20 cellular contexts compared by ENCODE assay signal in genomic region chr19:30116984-30117555, GRCh38.
DNase-seq lines count a peak whose midpoint lies in the region; ATAC-seq and TF ChIP-seq lines count a peak whose summit lies in the region.
"Had no signal": no experiment of that assay in that cellular context is flagged by ENCODE, and none has a peak within 500 bp of the region (broad histone marks: within the 10 kb centered on the region; RNA-seq: fewer than 3 reads in every experiment).

No MANE protein-coding gene starts in this region.

- H3K4me3 ChIP-seq in aorta (ENCODE audit: low read length in 2 of 2) (no peak overlapping the region), tibial nerve (no peak overlapping the region)
- H3K4me3 ChIP-seq: A549, Peyer's patch had no signal

- H3K36me3 ChIP-seq in aorta (ENCODE audit: control insufficient read depth in 1 of 2, insufficient read depth in 2 of 2, low read length in 1 of 2) (no peaks in the 10 kb centered on the region), tibial nerve (no peaks in the 10 kb centered on the region)
- H3K36me3 ChIP-seq: Peyer's patch had no signal

- no peak for TF ChIP-seq EP300 in tibial nerve (IDR thresholded peaks at IDR 0.05)

- no peak overlapping the region for H3K27ac ChIP-seq in aorta (ENCODE audit: low read depth in 1 of 2, low read length in 2 of 2)
- no peak overlapping the region for H3K27ac ChIP-seq in tibial nerve
- H3K27ac ChIP-seq: A549, Peyer's patch had no signal

- TF ChIP-seq CTCF in glutamatergic neuron (IDR thresholded peaks at IDR 0.05; ENCODE audit: partially characterized antibody, unreplicated experiment) (no peak), tibial nerve (IDR thresholded peaks at IDR 0.05) (no peak)

- H3K9me3 Mint-ChIP-seq in activated naive CD8-positive, alpha-beta T cell treated with anti-CD3 and anti-CD28 coated beads, Interleukin-2, amount 50 U/mL, for 24 hours, result no peaks in the 10 kb centered on the region
- H3K9me3 Mint-ChIP-seq in activated naive CD8-positive, alpha-beta T cell treated with anti-CD3 and anti-CD28 coated beads for 36 hours, result no peaks in the 10 kb centered on the region
- peaks cover 5% of the 10 kb centered on the region for H3K9me3 Mint-ChIP-seq in glutamatergic neuron (ENCODE audit: unreplicated experiment)

- intact Hi-C loops in posterior vena cava (cut with DNase I) (no loop called here), aorta (cut with DNase I) (no loop called here)

- no peak for TF ChIP-seq POLR2A in tibial nerve (IDR thresholded peaks at IDR 0.05)

- no peaks in the 10 kb centered on the region for H3K36me3 Mint-ChIP-seq in activated naive CD8-positive, alpha-beta T cell treated with anti-CD3 and anti-CD28 coated beads, Interleukin-2, amount 50 U/mL, for 24 hours (ENCODE audit: low read depth)
- no peaks in the 10 kb centered on the region for H3K36me3 Mint-ChIP-seq in activated naive CD8-positive, alpha-beta T cell treated with anti-CD3 and anti-CD28 coated beads for 36 hours
- H3K36me3 Mint-ChIP-seq in glutamatergic neuron (ENCODE audit: unreplicated experiment), result no peaks in the 10 kb centered on the region

- H3K27me3 Mint-ChIP-seq in activated naive CD8-positive, alpha-beta T cell treated with anti-CD3 and anti-CD28 coated beads, Interleukin-2, amount 50 U/mL, for 24 hours, result peaks cover 6% of the 10 kb centered on the region
- H3K27me3 Mint-ChIP-seq in activated naive CD8-positive, alpha-beta T cell treated with anti-CD3 and anti-CD28 coated beads for 36 hours, result no peaks in the 10 kb centered on the region
- H3K27me3 Mint-ChIP-seq in glutamatergic neuron (ENCODE audit: unreplicated experiment), result no peaks in the 10 kb centered on the region
- H3K27me3 Mint-ChIP-seq: B cell had no signal

- H3K27me3 ChIP-seq in aorta (ENCODE audit: control insufficient read depth in 1 of 2, insufficient read depth in 2 of 2, low read length in 1 of 2) (no peaks in the 10 kb centered on the region), tibial nerve (no peaks in the 10 kb centered on the region)
- H3K27me3 ChIP-seq: Peyer's patch had no signal

- no peak overlapping the region for H3K4me3 Mint-ChIP-seq in activated naive CD8-positive, alpha-beta T cell treated with anti-CD3 and anti-CD28 coated beads, Interleukin-2, amount 50 U/mL, for 24 hours
- no peak overlapping the region for H3K4me3 Mint-ChIP-seq in activated naive CD8-positive, alpha-beta T cell treated with anti-CD3 and anti-CD28 coated beads for 36 hours
- no peak overlapping the region for H3K4me3 Mint-ChIP-seq in glutamatergic neuron (ENCODE audit: unreplicated experiment)
- H3K4me3 Mint-ChIP-seq: B cell had no signal

- H3K4me1 Mint-ChIP-seq in activated naive CD8-positive, alpha-beta T cell treated with anti-CD3 and anti-CD28 coated beads, Interleukin-2, amount 50 U/mL, for 24 hours, result no peaks in the 10 kb centered on the region
- no peaks in the 10 kb centered on the region for H3K4me1 Mint-ChIP-seq in activated naive CD8-positive, alpha-beta T cell treated with anti-CD3 and anti-CD28 coated beads for 36 hours
- H3K4me1 Mint-ChIP-seq in glutamatergic neuron (ENCODE audit: low read depth, unreplicated experiment), result no peaks in the 10 kb centered on the region
- H3K4me1 Mint-ChIP-seq: B cell had no signal

- 68 to 70% methylated on average over 16 of the region's 16 CpGs for WGBS in aorta, 2 donors
- 70 to 75% methylated on average over 11 to 16 of the region's 16 CpGs for WGBS in tibial nerve, 2 donors

- no peak overlapping the region for H3K27ac Mint-ChIP-seq in activated naive CD8-positive, alpha-beta T cell treated with anti-CD3 and anti-CD28 coated beads, Interleukin-2, amount 50 U/mL, for 24 hours
- H3K27ac Mint-ChIP-seq in activated naive CD8-positive, alpha-beta T cell treated with anti-CD3 and anti-CD28 coated beads for 36 hours, result no peak overlapping the region
- H3K27ac Mint-ChIP-seq in glutamatergic neuron (ENCODE audit: unreplicated experiment), result no peak overlapping the region
- H3K27ac Mint-ChIP-seq: B cell had no signal

- H3K4me1 ChIP-seq in aorta (ENCODE audit: control insufficient read depth in 1 of 2, insufficient read depth in 2 of 2, low read length in 2 of 2) (no peaks in the 10 kb centered on the region), tibial nerve (no peaks in the 10 kb centered on the region)
- H3K4me1 ChIP-seq: A549, Peyer's patch had no signal

- DNase-seq in activated naive CD8-positive, alpha-beta T cell treated with anti-CD3 and anti-CD28 coated beads, Interleukin-2, amount 50 U/mL, for 24 hours, result no peak
- DNase-seq in activated naive CD8-positive, alpha-beta T cell treated with anti-CD3 and anti-CD28 coated beads for 36 hours, result no peak
- DNase-seq in glutamatergic neuron, result peak; percentile 36
- DNase-seq in posterior vena cava (ENCODE audit: low spot score), result peak; percentile 70
- peak in 1 of 2 donors; percentile 68 for DNase-seq in aorta
- no peak for DNase-seq in NCI-H774 (lab: John Stamatoyannopoulos, UW)
- DNase-seq in tibial nerve (ENCODE audit: low spot score in 2 of 2), result no peak
- DNase-seq in NCI-H1105 (lab: John Stamatoyannopoulos, UW), result no peak
- DNase-seq: EL; Kasumi-1; NCI-H1436 treated with DMSO at 0.1 percent for 48 hours; NCI-H2029; NCI-H2171 treated with DMSO at 0.1 percent for 48 hours; NCI-H446; NCI-H526; NK-92 treated with Interleukin-12 subunit alpha and Interleukin-12 subunit beta, amount 100 ng/mL, for 24 hours; Peyer's patch had no signal

- H3K9me3 ChIP-seq in aorta (ENCODE audit: control insufficient read depth, low read length) (no peaks in the 10 kb centered on the region), tibial nerve (no peaks in the 10 kb centered on the region)
- H3K9me3 ChIP-seq: A549, Peyer's patch had no signal

- peak; percentile 24 for ATAC-seq in activated naive CD8-positive, alpha-beta T cell treated with anti-CD3 and anti-CD28 coated beads, Interleukin-2, amount 50 U/mL, for 24 hours
- peak; percentile 27 for ATAC-seq in aorta (ENCODE audit: low FRiP score)
- ATAC-seq: SK-N-SH treated with all-trans-retinoic acid at 6 μM for 48 hours had no signal

Comparison
In these comparisons a context has a peak if more than half of its experiments do, and no peak if none do; other contexts are left out.
1. DNase-seq: peak in glutamatergic neuron (single experiment) and posterior vena cava (single experiment); none in activated naive CD8-positive, alpha-beta T cell treated with anti-CD3 and anti-CD28 coated beads, Interleukin-2, amount 50 U/mL, for 24 hours (single experiment), activated naive CD8-positive, alpha-beta T cell treated with anti-CD3 and anti-CD28 coated beads for 36 hours (single experiment), NCI-H774 (single experiment), tibial nerve (0 of 2) and NCI-H1105 (single experiment).